In the genomic region with DNA sequence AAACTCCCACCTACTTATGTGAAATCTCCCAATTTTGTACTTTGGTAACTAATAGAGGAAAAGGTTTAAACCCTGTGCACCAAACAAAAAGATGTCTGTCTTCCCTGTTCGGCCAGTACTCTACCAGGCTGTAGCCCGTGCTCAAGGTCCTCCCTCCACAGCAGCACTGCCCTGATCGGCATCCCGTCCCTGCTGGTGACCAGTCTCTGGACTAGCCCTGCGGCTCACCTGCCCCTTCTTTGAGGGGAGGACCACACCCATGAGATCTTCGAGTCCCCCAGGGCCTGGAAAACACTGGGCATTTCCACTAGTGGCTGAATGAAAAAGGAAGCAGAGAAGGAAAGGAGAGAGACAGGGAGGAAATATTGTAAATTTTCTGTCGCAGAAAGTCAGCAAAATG, we compare ENCODE assay signal across 23 cellular contexts. TPM values are rescaled to one million over a fixed set of nuclear protein-coding genes. Genes with fewer than 3 reads are reported as not detected.
A peak's percentile ranks its signal among the peaks of the same experiment; 100 is the strongest.
DNase-seq lines count a peak whose midpoint lies in the region; ATAC-seq and TF ChIP-seq lines count a peak whose summit lies in the region.
"Had no signal": no experiment of that assay in that cellular context is flagged by ENCODE, and none has a peak within 500 bp of the region (broad histone marks: within the 10 kb centered on the region; RNA-seq: fewer than 3 reads in every experiment).

No MANE protein-coding gene starts in this region.

- H3K27me3 ChIP-seq in left ventricle myocardium inferior (ENCODE audit: low read depth) (peaks cover 65% of the 10 kb centered on the region), heart right ventricle (peaks cover 0 to 61% (median 32%) of the 10 kb centered on the region in 7 donors)
- H3K27me3 ChIP-seq: SJSA1, thyroid gland had no signal

- H3K36me3 Mint-ChIP-seq in nephron (ENCODE audit: low read depth) (no peaks in the 10 kb centered on the region), Calu3 (ENCODE audit: insufficient read depth, unreplicated experiment) (peaks cover 10% of the 10 kb centered on the region)
- no peaks in the 10 kb centered on the region for H3K36me3 Mint-ChIP-seq in activated CD8-positive, alpha-beta T cell treated with anti-CD3 and anti-CD28 coated beads, Interleukin-2, amount 10 ng/mL, durations not matched to agents 7 days and 5 days (ENCODE audit: low read depth)
- H3K36me3 Mint-ChIP-seq: CD4-positive, CD25-positive, alpha-beta regulatory T cell had no signal

- no peaks in the 10 kb centered on the region for H3K36me3 ChIP-seq in left ventricle myocardium inferior
- no peaks in the 10 kb centered on the region for H3K36me3 ChIP-seq in heart right ventricle
- H3K36me3 ChIP-seq: thyroid gland had no signal

- no peak for ATAC-seq in heart right ventricle
- no peak for ATAC-seq in activated CD8-positive, alpha-beta T cell treated with anti-CD3 and anti-CD28 coated beads, Interleukin-2, amount 10 ng/mL, durations not matched to agents 7 days and 5 days
- ATAC-seq in stimulated activated naive CD8-positive, alpha-beta T cell treated with anti-CD3 and anti-CD28 coated beads, Interleukin-15, amount 100 ng/mL, for 72 hours: no peak
- ATAC-seq: psoas muscle; stimulated activated naive CD8-positive, alpha-beta T cell treated with anti-CD3 and anti-CD28 coated beads, Interleukin-15, Interleukin-2, amounts not matched to agents 100 U/mL and 50 U/mL, for 24 hours had no signal

- POLR2A ChIA-PET in activated CD8-positive, alpha-beta T cell treated with anti-CD3 and anti-CD28 coated beads, Interleukin-2, amount 10 ng/mL, durations not matched to agents 7 days and 5 days (lab: Charles Lee): no interaction called here

- peaks cover 50% of the 10 kb centered on the region for H3K4me1 ChIP-seq in left ventricle myocardium inferior
- peaks cover 4 to 49% (median 22%) of the 10 kb centered on the region in 9 donors for H3K4me1 ChIP-seq in heart right ventricle

- BruUV-seq in Calu3 (replicated peaks; lab: Mats Ljungman, UMichigan): no TSS peak

- no peak overlapping the region for H3K27ac ChIP-seq in left ventricle myocardium inferior (replicated peaks)
- H3K27ac ChIP-seq in heart right ventricle: peak overlapping the region in 1 of 10 donors; percentile 14
- H3K27ac ChIP-seq: psoas muscle, SJSA1, thyroid gland had no signal

- DNase-seq in left ventricle myocardium inferior (no peak), heart right ventricle (no peak), fibroblast of the aortic adventitia (ENCODE audit: low read depth) (no peak), Calu3 (no peak), foreskin fibroblast (no peak)
- DNase-seq in activated CD8-positive, alpha-beta T cell treated with anti-CD3 and anti-CD28 coated beads, Interleukin-2, amount 10 ng/mL, durations not matched to agents 7 days and 5 days: no peak
- no peak for DNase-seq in stimulated activated naive CD8-positive, alpha-beta T cell treated with anti-CD3 and anti-CD28 coated beads, Interleukin-15, amount 100 ng/mL, for 72 hours
- DNase-seq: activated CD4-positive, alpha-beta T cell treated with anti-CD3 and anti-CD28 coated beads, Interleukin-2, amount 50 U/mL, for 48 hours; activated CD8-positive, alpha-beta memory T cell treated with anti-CD3 and anti-CD28 coated beads, Interleukin-2, amount 50 U/mL, for 4 hours; activated naive CD4-positive, alpha-beta T cell treated with anti-CD3 and anti-CD28 coated beads, Interleukin-2, amount 50 U/mL, for 16 hours; caudate nucleus; CD4-positive, CD25-positive, alpha-beta regulatory T cell; dermis blood vessel endothelial cell; DMS 273 treated with DMSO at 0.1 percent for 48 hours; NCI-H2029; NCI-H2227 treated with DMSO at 0.1 percent for 48 hours; stimulated activated naive CD8-positive, alpha-beta T cell treated with anti-CD3 and anti-CD28 coated beads, Interleukin-15, Interleukin-2, amounts not matched to agents 100 U/mL and 50 U/mL, for 24 hours; T-helper 1 cell; thyroid gland had no signal

- H3K4me3 Mint-ChIP-seq in nephron (peak overlapping the region; percentile 52 to 91 (median 54)), Calu3 (ENCODE audit: low read depth, unreplicated experiment) (no peak overlapping the region)
- no peak overlapping the region for H3K4me3 Mint-ChIP-seq in activated CD8-positive, alpha-beta T cell treated with anti-CD3 and anti-CD28 coated beads, Interleukin-2, amount 10 ng/mL, durations not matched to agents 7 days and 5 days
- no peak overlapping the region for H3K4me3 Mint-ChIP-seq in stimulated activated naive CD8-positive, alpha-beta T cell treated with anti-CD3 and anti-CD28 coated beads, Interleukin-15, amount 100 ng/mL, for 72 hours
- H3K4me3 Mint-ChIP-seq: activated T-helper 1 cell treated with anti-CD3 and anti-CD28 coated beads, Interleukin-12 subunit alpha, Interleukin-12 subunit beta, Interleukin-2, Interleukin-4 antibody, amounts not matched to agents 30 ng/mL and 10 ng/mL and 1 ng/mL, durations not matched to agents 14 hours and 24 hours and 36 hours had no signal

- H3K27ac Mint-ChIP-seq in nephron (no peak overlapping the region), Calu3 (ENCODE audit: unreplicated experiment) (no peak overlapping the region)
- no peak overlapping the region for H3K27ac Mint-ChIP-seq in activated CD8-positive, alpha-beta T cell treated with anti-CD3 and anti-CD28 coated beads, Interleukin-2, amount 10 ng/mL, durations not matched to agents 7 days and 5 days
- H3K27ac Mint-ChIP-seq in stimulated activated naive CD8-positive, alpha-beta T cell treated with anti-CD3 and anti-CD28 coated beads, Interleukin-15, amount 100 ng/mL, for 72 hours: no peak overlapping the region
- H3K27ac Mint-ChIP-seq: activated T-helper 1 cell treated with anti-CD3 and anti-CD28 coated beads, Interleukin-12 subunit alpha, Interleukin-12 subunit beta, Interleukin-2, Interleukin-4 antibody, amounts not matched to agents 30 ng/mL and 10 ng/mL and 1 ng/mL, durations not matched to agents 14 hours and 24 hours and 36 hours; CD4-positive, CD25-positive, alpha-beta regulatory T cell had no signal

- CTCF ChIA-PET in Calu3 (lab: Charles Lee): interaction anchor here (0.6 kb wide), 1 partner anchor 375 kb away, joined by 3 read pairs; no protein-coding TSS in a partner anchor
- CTCF ChIA-PET in activated CD8-positive, alpha-beta T cell treated with anti-CD3 and anti-CD28 coated beads, Interleukin-2, amount 10 ng/mL, durations not matched to agents 7 days and 5 days (lab: Charles Lee): interaction anchor here (2.8 kb wide), 1 partner anchor 22 kb away, joined by 10 read pairs; no protein-coding TSS in a partner anchor

- no peak for TF ChIP-seq CTCF in left ventricle myocardium inferior (IDR thresholded peaks at IDR 0.05; ENCODE audit: borderline replicate concordance)
- no peak for TF ChIP-seq CTCF in heart right ventricle (IDR thresholded peaks at IDR 0.05)
- TF ChIP-seq CTCF in fibroblast of the aortic adventitia (IDR thresholded peaks at IDR 0.05; ENCODE audit: insufficient read depth, low read length): no peak
- TF ChIP-seq CTCF in nephron (IDR thresholded peaks at IDR 0.05; ENCODE audit: unreplicated experiment in 3 of 3): no peak
- TF ChIP-seq CTCF in Calu3 (IDR thresholded peaks at IDR 0.05; ENCODE audit: unreplicated experiment): no peak
- no peak for TF ChIP-seq CTCF in foreskin fibroblast (IDR thresholded peaks at IDR 0.05; ENCODE audit: low read depth, low read length)

- intact Hi-C loops in left ventricle myocardium inferior (cut with micrococcal nuclease): no loop called here
- intact Hi-C loops in heart right ventricle (cut with DNase I): no loop called here
- intact Hi-C loops in Calu3 (cut with micrococcal nuclease; ENCODE audit: unreplicated experiment): no loop called here

- no peaks in the 10 kb centered on the region for H3K9me3 Mint-ChIP-seq in nephron
- H3K9me3 Mint-ChIP-seq in Calu3 (ENCODE audit: low read depth, unreplicated experiment): no peaks in the 10 kb centered on the region
- no peaks in the 10 kb centered on the region for H3K9me3 Mint-ChIP-seq in activated CD8-positive, alpha-beta T cell treated with anti-CD3 and anti-CD28 coated beads, Interleukin-2, amount 10 ng/mL, durations not matched to agents 7 days and 5 days (ENCODE audit: insufficient read depth)
- no peaks in the 10 kb centered on the region for H3K9me3 Mint-ChIP-seq in stimulated activated naive CD8-positive, alpha-beta T cell treated with anti-CD3 and anti-CD28 coated beads, Interleukin-15, amount 100 ng/mL, for 72 hours
- H3K9me3 Mint-ChIP-seq: activated T-helper 1 cell treated with anti-CD3 and anti-CD28 coated beads, Interleukin-12 subunit alpha, Interleukin-12 subunit beta, Interleukin-2, Interleukin-4 antibody, amounts not matched to agents 30 ng/mL and 10 ng/mL and 1 ng/mL, durations not matched to agents 14 hours and 24 hours and 36 hours had no signal

- 78 to 83% methylated on average over 7 of the region's 7 CpGs for WGBS in heart right ventricle, 2 donors

- H3K9me3 ChIP-seq in left ventricle myocardium inferior (replicated peaks): no peaks in the 10 kb centered on the region
- H3K9me3 ChIP-seq in heart right ventricle: no peaks in the 10 kb centered on the region
- H3K9me3 ChIP-seq: psoas muscle, SJSA1, thyroid gland had no signal

- H3K4me1 Mint-ChIP-seq in nephron (peaks cover 52% of the 10 kb centered on the region), Calu3 (ENCODE audit: low read depth, unreplicated experiment) (no peaks in the 10 kb centered on the region)
- H3K4me1 Mint-ChIP-seq in activated CD8-positive, alpha-beta T cell treated with anti-CD3 and anti-CD28 coated beads, Interleukin-2, amount 10 ng/mL, durations not matched to agents 7 days and 5 days (ENCODE audit: low read depth): peaks cover 6% of the 10 kb centered on the region
- H3K4me1 Mint-ChIP-seq in stimulated activated naive CD8-positive, alpha-beta T cell treated with anti-CD3 and anti-CD28 coated beads, Interleukin-15, amount 100 ng/mL, for 72 hours: peaks cover 13% of the 10 kb centered on the region

- H3K27me3 Mint-ChIP-seq in nephron (ENCODE audit: low read depth): peaks cover 45% of the 10 kb centered on the region
- peaks cover 79% of the 10 kb centered on the region for H3K27me3 Mint-ChIP-seq in Calu3 (ENCODE audit: unreplicated experiment)
- H3K27me3 Mint-ChIP-seq in activated CD8-positive, alpha-beta T cell treated with anti-CD3 and anti-CD28 coated beads, Interleukin-2, amount 10 ng/mL, durations not matched to agents 7 days and 5 days (ENCODE audit: low read depth): peaks cover 34% of the 10 kb centered on the region
- peaks cover 63% of the 10 kb centered on the region for H3K27me3 Mint-ChIP-seq in stimulated activated naive CD8-positive, alpha-beta T cell treated with anti-CD3 and anti-CD28 coated beads, Interleukin-15, amount 100 ng/mL, for 72 hours

- H3K4me3 ChIP-seq in left ventricle myocardium inferior: peak overlapping the region; percentile 76
- H3K4me3 ChIP-seq in heart right ventricle: peak overlapping the region in 2 of 10 donors; percentile 5 to 65
- peak overlapping the region; percentile 83 for H3K4me3 ChIP-seq in fibroblast of the aortic adventitia (ENCODE audit: low read depth, low read length)
- H3K4me3 ChIP-seq in foreskin fibroblast (ENCODE audit: low read depth in 1 of 2, low read length in 2 of 2): no peak overlapping the region
- H3K4me3 ChIP-seq: psoas muscle, SJSA1, thyroid gland had no signal

RNA-seq across cellular contexts. Expression of gene GFPT2, which starts 2.8 kb away (rescaled TPM):
- total RNA-seq in left ventricle myocardium inferior (8.4 TPM), heart right ventricle (10 to 100 TPM in 4 of 10 donors, 1 to 10 TPM in 6; 2.5 to 19.4 (median 4.4) TPM), fibroblast of the aortic adventitia (ENCODE audit: low replicate concordance) (54.4 and 69.8 TPM in 2 replicates), Calu3 (2022) (0.12 TPM in 1 of 2 replicates, not detected in the other)
- 10 to 100 TPM in 1 of 2 donors, 1 to 10 TPM in 1; 9.3 to 12.7 TPM for polyA plus RNA-seq in heart right ventricle
- under 1 TPM in 1 of 2 experiments, not detected in 1; 0.13 TPM for total RNA-seq in activated CD8-positive, alpha-beta T cell treated with anti-CD3 and anti-CD28 coated beads, Interleukin-2, amount 10 ng/mL, durations not matched to agents 7 days and 5 days
- total RNA-seq: CD4-positive, CD25-positive, alpha-beta regulatory T cell had no signal

RNA-seq across cellular contexts. Expression of gene MAPK9, which starts 58.4 kb away (rescaled TPM):
- total RNA-seq in left ventricle myocardium inferior (40.9 TPM), heart right ventricle (10 to 100 TPM; 30.2 to 47.4 (median 41.6) TPM), fibroblast of the aortic adventitia (ENCODE audit: low replicate concordance) (19.1 and 33.4 TPM in 2 replicates), Calu3 (2022) (63.3 and 65.4 TPM in 2 replicates)
- polyA plus RNA-seq in heart right ventricle: 10 to 100 TPM; 13.9 to 14.4 TPM
- 10 to 100 TPM; 42.6 to 44.6 TPM for total RNA-seq in activated CD8-positive, alpha-beta T cell treated with anti-CD3 and anti-CD28 coated beads, Interleukin-2, amount 10 ng/mL, durations not matched to agents 7 days and 5 days

Comparison
In these comparisons a context has a peak if more than half of its experiments do, and no peak if none do; other contexts are left out.
1. H3K4me3 ChIP-seq: peak in left ventricle myocardium inferior (single experiment) and fibroblast of the aortic adventitia (single experiment); none in foreskin fibroblast (0 of 2).
2. H3K4me3 Mint-ChIP-seq: peak in nephron (3 of 3); none in Calu3 (single experiment), activated CD8-positive, alpha-beta T cell treated with anti-CD3 and anti-CD28 coated beads, Interleukin-2, amount 10 ng/mL, durations not matched to agents 7 days and 5 days (single experiment) and stimulated activated naive CD8-positive, alpha-beta T cell treated with anti-CD3 and anti-CD28 coated beads, Interleukin-15, amount 100 ng/mL, for 72 hours (0 of 2).